Comparison of ENCODE assay signal across 1 cellular context in genomic region chr2:119256574-119256921, GRCh38.
TF ChIP-seq lines count a peak whose summit lies in the region.

No MANE protein-coding gene starts in this region.

TF ChIP-seq in A549, 52 proteins besides CTCF, POLR2A, EP300 and RAD21 (continued from another document):
- no peak for TF ChIP-seq ATOH8 (CRISPR knock-in tag; IDR thresholded peaks at IDR 0.05; ENCODE audit: low read depth)
- TF ChIP-seq CHD2 (IDR thresholded peaks at IDR 0.05; ENCODE audit: low read length, partially characterized antibody): no peak
- TF ChIP-seq NR3C1 (IDR thresholded peaks at IDR 0.05): no peak
- no peak for TF ChIP-seq PHF8 (IDR thresholded peaks at IDR 0.05; ENCODE audit: borderline replicate concordance, low read depth)
- no peak for TF ChIP-seq CBX2 (IDR thresholded peaks at IDR 0.05; ENCODE audit: borderline replicate concordance, low read depth)
- no peak for TF ChIP-seq CBX8 (IDR thresholded peaks at IDR 0.05)
- TF ChIP-seq ZC3H11A (IDR thresholded peaks at IDR 0.05): no peak
- TF ChIP-seq MAZ (IDR thresholded peaks at IDR 0.05; ENCODE audit: borderline replicate concordance, low read depth, low read length): no peak
- no peak for TF ChIP-seq TP53 (CRISPR knock-in tag; IDR thresholded peaks at IDR 0.05)
- no peak for TF ChIP-seq HOXB5 (CRISPR knock-in tag; IDR thresholded peaks at IDR 0.05)
- no peak for TF ChIP-seq SREBF2 (IDR thresholded peaks at IDR 0.05)
- TF ChIP-seq RFX5 (IDR thresholded peaks at IDR 0.05): no peak
- TF ChIP-seq HEYL (CRISPR knock-in tag; IDR thresholded peaks at IDR 0.05): no peak
- TF ChIP-seq CEBPB (IDR thresholded peaks at IDR 0.05): no peak
